ENCODE assay signal across 27 cellular contexts in genomic region chr3:50278868-50279224, GRCh38. TPM values are rescaled to one million over a fixed set of nuclear protein-coding genes. Genes with fewer than 3 reads are reported as not detected.
DNase-seq lines count a peak whose midpoint lies in the region; ATAC-seq, FAIRE-seq and TF ChIP-seq lines count a peak whose summit lies in the region.
"Had no signal": no experiment of that assay in that cellular context is flagged by ENCODE, and none has a peak within 500 bp of the region (broad histone marks: within the 10 kb centered on the region; RNA-seq: fewer than 3 reads in every experiment).

Gene LSMEM2, plus strand, starts transcription at chr3:50279087. Its CDS starts 27 bp downstream, at chr3:50279114.

- H3K9me3 ChIP-seq in HepG2 (ENCODE audit: low read length) (no peaks in the 10 kb centered on the region), right lobe of liver (no peaks in the 10 kb centered on the region), left ventricle myocardium inferior (replicated peaks) (no peaks in the 10 kb centered on the region)
- H3K9me3 ChIP-seq: ovary had no signal

- H3K27ac Mint-ChIP-seq in immature natural killer cell, result no peak within 1 kb of the TSS
- H3K27ac Mint-ChIP-seq: activated CD8-positive, alpha-beta T cell treated with anti-CD3 and anti-CD28 coated beads for 36 hours; naive thymus-derived CD4-positive, alpha-beta T cell; stimulated activated naive B cell treated with anti-CD40 and anti-IgM and Interleukin-4, amounts not matched to agents 10 μg/mL and 1 μg/mL and 100 μg/mL, for 72 hours had no signal

- FAIRE-seq in HepG2 (lab: Jason Lieb, UNC), result no peak
- FAIRE-seq: frontal cortex had no signal

- no peak within 1 kb of the TSS for H3K9ac ChIP-seq in HepG2 (ENCODE audit: insufficient read depth, low read depth, low read length)
- H3K9ac ChIP-seq: KMS-11 had no signal

- no peaks in the 10 kb centered on the region for H3K9me3 Mint-ChIP-seq in immature natural killer cell
- H3K9me3 Mint-ChIP-seq: activated CD8-positive, alpha-beta T cell treated with anti-CD3 and anti-CD28 coated beads for 36 hours; CD8-positive, alpha-beta memory T cell; stimulated activated naive B cell treated with anti-CD40 and anti-IgM and Interleukin-4, amounts not matched to agents 10 μg/mL and 1 μg/mL and 100 μg/mL, for 72 hours had no signal

- no TSS peak for BruUV-seq in HepG2 (replicated peaks; lab: Mats Ljungman, UMichigan)

- no peak within 1 kb of the TSS for H3K27ac ChIP-seq in HepG2 (ENCODE audit: extremely low read length, insufficient read depth, low read length)
- no peak within 1 kb of the TSS for H3K27ac ChIP-seq in right lobe of liver
- H3K27ac ChIP-seq in left ventricle myocardium inferior (replicated peaks), result peak within 1 kb of the TSS; percentile 89
- H3K27ac ChIP-seq: KMS-11, ovary had no signal

- H3K4me1 Mint-ChIP-seq in immature natural killer cell, result peaks cover 12 to 15% of the 10 kb centered on the region in 2 donors

- H2AFZ ChIP-seq in HepG2 (ENCODE audit: low read length), result no peak within 1 kb of the TSS

- no peak within 1 kb of the TSS for H3K4me3 Mint-ChIP-seq in immature natural killer cell
- H3K4me3 Mint-ChIP-seq: activated CD8-positive, alpha-beta T cell treated with anti-CD3 and anti-CD28 coated beads for 36 hours; CD8-positive, alpha-beta memory T cell; naive thymus-derived CD4-positive, alpha-beta T cell; stimulated activated naive B cell treated with anti-CD40 and anti-IgM and Interleukin-4, amounts not matched to agents 10 μg/mL and 1 μg/mL and 100 μg/mL, for 72 hours had no signal

- TF ChIP-seq POLR2A in HepG2 (IDR thresholded peaks at IDR 0.05; ENCODE audit: insufficient read depth in 1 of 2, low read depth in 2 of 2, low read length in 2 of 2) (no peak), right lobe of liver (IDR thresholded peaks at IDR 0.05) (no peak)

- CTCF ChIA-PET in HepG2 (lab: Yijun Ruan, JAX; ENCODE audit: low intra/inter-chr PET ratio, low total read pairs), result no interaction called here

- no peaks in the 10 kb centered on the region; the same call in 1 of the 2 replicates for H4K20me1 ChIP-seq in HepG2 (ENCODE audit: insufficient read depth, low read length)

- no peak for TF ChIP-seq RAD21 in HepG2 (CRISPR knock-in tag; IDR thresholded peaks at IDR 0.05)

- H3K4me3 ChIP-seq in HepG2 (replicated peaks in 1 of 3; ENCODE audit: insufficient read depth in 1 of 3, low read depth in 2 of 3, low read length in 3 of 3) (no peak within 1 kb of the TSS), right lobe of liver (no peak within 1 kb of the TSS), left ventricle myocardium inferior (peak within 1 kb of the TSS; percentile 62)
- H3K4me3 ChIP-seq: ovary had no signal

- peak; percentile 9 for ATAC-seq in HepG2
- no peak for ATAC-seq in right lobe of liver
- ATAC-seq in sciatic nerve, result peak; percentile 8
- ATAC-seq: activated CD8-positive, alpha-beta T cell treated with anti-CD3 and anti-CD28 coated beads for 36 hours; esophagus mucosa; naive thymus-derived CD4-positive, alpha-beta T cell had no signal

- TF ChIP-seq CTCF in HepG2 (CRISPR knock-in tag; IDR thresholded peaks at IDR 0.05) (no peak), right lobe of liver (IDR thresholded peaks at IDR 0.05) (no peak), left ventricle myocardium inferior (IDR thresholded peaks at IDR 0.05; ENCODE audit: borderline replicate concordance) (no peak)

- H3K27me3 Mint-ChIP-seq in immature natural killer cell (ENCODE audit: low read depth in 3 of 3), result peaks cover 11 to 22% (median 22%) of the 10 kb centered on the region in 3 donors

- H3K4me2 ChIP-seq in HepG2 (ENCODE audit: low read depth, low read length), result no peak within 1 kb of the TSS
- H3K4me2 ChIP-seq: KMS-11 had no signal

- DNase-seq in HepG2 (ENCODE audit: low spot score) (no peak), right lobe of liver (no peak), left ventricle myocardium inferior (peak; percentile 66), sciatic nerve (ENCODE audit: low spot score) (no peak), NOMO-1 treated with dmso at 0.1 percent for 144 hours (lab: John Stamatoyannopoulos, UW; ENCODE audit: unreplicated experiment) (no peak), SKM-1 (lab: John Stamatoyannopoulos, UW; ENCODE audit: unreplicated experiment) (no peak), immature natural killer cell (no peak)
- DNase-seq in activated CD8-positive, alpha-beta memory T cell treated with anti-CD3 and anti-CD28 coated beads, Interleukin-2, amount 50 U/mL, for 48 hours, result no peak
- DNase-seq: 8988T; activated CD8-positive, alpha-beta T cell treated with anti-CD3 and anti-CD28 coated beads for 36 hours; activated gamma-delta T cell treated with Interleukin-2 at 50 U/mL for 16 hours; CD8-positive, alpha-beta memory T cell; effector memory CD4-positive, alpha-beta T cell; GF-D8; HCEC 1CT; mesenchymal stem cell; MV-4-11; naive thymus-derived CD4-positive, alpha-beta T cell; NCI-H69; stimulated activated naive B cell treated with anti-CD40 and anti-IgM and Interleukin-4, amounts not matched to agents 10 μg/mL and 1 μg/mL and 100 μg/mL, for 72 hours; SW 1271; trophoblast cell had no signal

- POLR2A ChIA-PET in HepG2 (lab: Yijun Ruan, JAX), result interaction anchor here (0.9 to 6.2 kb wide), 9 partner anchors 9 to 46 kb away, joined by 3 to 28 read pairs (median 5); partner anchors contain the start of genes HYAL3, IFRD2 and NAA80

- H3K27me3 ChIP-seq in HepG2 (ENCODE audit: control insufficient read depth in 1 of 2, insufficient read depth in 2 of 2, low read length in 2 of 2) (no peaks in the 10 kb centered on the region), right lobe of liver (no peaks in the 10 kb centered on the region), left ventricle myocardium inferior (ENCODE audit: low read depth) (peaks cover 27% of the 10 kb centered on the region)
- H3K27me3 ChIP-seq: ovary had no signal

- in situ Hi-C loops in HepG2 (cut with HindIII; ENCODE audit: extremely low pct_ligation_motif_present, low pct_unique_long_range_greater_than_20kb), result loop anchor here (10.0 kb wide), 1 partner anchor 84 kb away; the partner anchor contains the start of gene GNAT1

- TF ChIP-seq EP300 in HepG2 (IDR thresholded peaks at IDR 0.05; ENCODE audit: low read depth in 2 of 2, low read length in 2 of 2) (no peak), HepG2 (CRISPR knock-in tag; IDR thresholded peaks at IDR 0.05; ENCODE audit: borderline replicate concordance) (no peak)

- no peaks in the 10 kb centered on the region for H3K79me2 ChIP-seq in HepG2 (ENCODE audit: insufficient read depth, low read length)

- H3K36me3 Mint-ChIP-seq in immature natural killer cell, result no peaks in the 10 kb centered on the region
- H3K36me3 Mint-ChIP-seq: CD8-positive, alpha-beta memory T cell; naive thymus-derived CD4-positive, alpha-beta T cell; stimulated activated naive B cell treated with anti-CD40 and anti-IgM and Interleukin-4, amounts not matched to agents 10 μg/mL and 1 μg/mL and 100 μg/mL, for 72 hours had no signal

- H3K4me1 ChIP-seq in HepG2 (ENCODE audit: insufficient read depth, low read length) (peaks cover 37% of the 10 kb centered on the region), right lobe of liver (peaks cover 0 to 5% (median 2%) of the 10 kb centered on the region in 4 donors), left ventricle myocardium inferior (peaks cover 50% of the 10 kb centered on the region)

- intact Hi-C loops in HepG2 (cut with micrococcal nuclease; ENCODE audit: unreplicated experiment), result no loop called here
- intact Hi-C loops in right lobe of liver (cut with DNase I), result loop anchor here (5.0 kb wide), 2 partner anchors 48 to 87 kb away; partner anchors contain the start of genes GNAT1 (in 1 of the 2) and TUSC2 (in 1 of the 2)
- intact Hi-C loops in left ventricle myocardium inferior (cut with micrococcal nuclease), result loop anchor here (10.0 kb wide), 1 partner anchor 84 kb away; the partner anchor contains the start of gene GNAT1
- intact Hi-C loops in sciatic nerve (cut with DNase I), result no loop called here

- no CpG with 5 or more reads among the region's 2 CpGs for WGBS in HepG2 (ENCODE audit: low lambda C conversion rate)
- WGBS in right lobe of liver (ENCODE audit: insufficient coverage, low coverage, low lambda C conversion rate, missing lambda C conversion rate), result no CpG with 5 or more reads among the region's 2 CpGs

- H3K36me3 ChIP-seq in HepG2 (replicated peaks in 1 of 2; ENCODE audit: control insufficient read depth in 1 of 2, insufficient read depth in 2 of 2, low read length in 2 of 2) (peaks cover 14 to 28% of the 10 kb centered on the region in 2 experiments), right lobe of liver (no peaks in the 10 kb centered on the region), left ventricle myocardium inferior (no peaks in the 10 kb centered on the region)
- H3K36me3 ChIP-seq: ovary had no signal

TF ChIP-seq in HepG2, 621 proteins besides CTCF, POLR2A, EP300 and RAD21 (continues in another document):
- TF ChIP-seq ARNT (IDR thresholded peaks at IDR 0.05) (no peak), AKAP8 (CRISPR knock-in tag; IDR thresholded peaks at IDR 0.05) (0 out of 2 replicates have a peak, but pooled peaks have one; percentile 44), ZNF274 (CRISPR knock-in tag; IDR thresholded peaks at IDR 0.05) (no peak)

RNA-seq across cellular contexts. Expression of gene LSMEM2, which starts in this region (rescaled TPM):
- total RNA-seq in HepG2 (2016; rRNA removed; fragmentation: Illumina TruSeq; extraction: Trizol) (0.07 TPM in 1 of 2 replicates, not detected in the other), right lobe of liver (not detected), left ventricle myocardium inferior (27.7 TPM), sciatic nerve (2.0 TPM)
- not detected in 2 replicates for total RNA-seq in HepG2 (2016; cell fraction: cytosol; rRNA removed; fragmentation: Illumina TruSeq; extraction: Trizol; ENCODE audit: low read depth)
- 0.06 TPM in 1 of 2 replicates, not detected in the other for total RNA-seq in HepG2 (2016; cell fraction: insoluble cytoplasmic fraction; rRNA removed; fragmentation: Illumina TruSeq; extraction: Trizol)
- total RNA-seq in HepG2 (2016; cell fraction: membrane; rRNA removed; fragmentation: Illumina TruSeq; extraction: Trizol), result not detected in 2 replicates
- total RNA-seq in HepG2 (2016; cell fraction: nucleus; rRNA removed; fragmentation: Illumina TruSeq; extraction: Trizol), result 0.25 TPM in 1 of 2 replicates, not detected in the other
- polyA plus RNA-seq in HepG2 (2011; rRNA removed) (0.41 and 0.44 TPM in 2 replicates), immature natural killer cell (not detected)
- polyA plus RNA-seq in HepG2 (2011; cell fraction: cytosol; rRNA removed), result 0.08 and 0.15 TPM in 2 replicates
- polyA plus RNA-seq in HepG2 (2011; cell fraction: nucleus; rRNA removed), result 1.3 and 2.1 TPM in 2 replicates
- 0.17 and 0.37 TPM in 2 replicates for polyA plus RNA-seq in HepG2 (2012)
- polyA plus RNA-seq in HepG2 (2016; cell fraction: cytosol; fragmentation: Illumina TruSeq; extraction: Trizol; ENCODE audit: low read depth), result not detected in 2 replicates
- polyA plus RNA-seq in HepG2 (2016; cell fraction: insoluble cytoplasmic fraction; fragmentation: Illumina TruSeq; extraction: Trizol; ENCODE audit: low read depth), result not detected in 2 replicates
- polyA plus RNA-seq in HepG2 (2016; cell fraction: membrane; fragmentation: Illumina TruSeq; extraction: Trizol; ENCODE audit: low read depth), result not detected in 2 replicates
- 0.42 TPM in 1 of 2 replicates, not detected in the other for polyA plus RNA-seq in HepG2 (2016; cell fraction: nucleus; fragmentation: Illumina TruSeq; extraction: Trizol; ENCODE audit: insufficient read depth, low read depth)
- polyA minus RNA-seq in HepG2 (2011; rRNA and poly(A)+ RNA removed; ENCODE audit: low replicate concordance), result 0.09 and 0.34 TPM in 2 replicates
- not detected in 2 replicates for polyA minus RNA-seq in HepG2 (2011; cell fraction: cytosol; rRNA and poly(A)+ RNA removed)
- 0.90 TPM in 1 of 2 replicates, not detected in the other for polyA minus RNA-seq in HepG2 (2011; cell fraction: nucleus; rRNA and poly(A)+ RNA removed)
- total RNA-seq: activated CD8-positive, alpha-beta T cell treated with anti-CD3 and anti-CD28 coated beads for 36 hours; CD8-positive, alpha-beta memory T cell; esophagus mucosa; kidney epithelial cell; naive thymus-derived CD4-positive, alpha-beta T cell had no signal
- polyA plus RNA-seq: CD8-positive, alpha-beta memory T cell had no signal

Comparison
In these comparisons a context has a peak if more than half of its experiments do, and no peak if none do; other contexts are left out.
1. ATAC-seq: peak in HepG2 (single experiment) and sciatic nerve (single experiment); none in right lobe of liver (0 of 4).
2. intact Hi-C loops: an anchor here in right lobe of liver (5.0 kb wide) and left ventricle myocardium inferior (10.0 kb wide); none called in HepG2 and sciatic nerve.